In the genomic region with DNA sequence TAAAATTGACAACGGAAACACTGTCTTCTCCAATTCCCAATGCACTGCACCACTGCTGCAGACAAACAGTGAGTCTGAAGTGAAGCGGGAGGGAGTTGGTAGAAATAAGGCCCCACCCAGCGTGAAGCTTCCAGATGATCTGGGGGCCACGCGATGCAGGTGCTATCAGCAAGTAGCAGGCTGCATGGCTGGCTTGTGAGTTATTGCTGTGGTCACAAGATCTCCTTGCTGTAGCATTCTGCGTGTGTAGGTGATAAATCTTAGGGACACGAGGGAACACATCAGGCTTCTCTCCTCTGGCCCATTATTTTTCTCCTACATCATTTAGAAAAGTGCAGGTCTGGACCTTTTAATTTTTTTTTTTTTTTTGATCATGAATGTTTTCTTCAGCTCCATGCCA, we compare ENCODE assay signal across 1 cellular context.
TF ChIP-seq lines count a peak whose summit lies in the region.

No MANE protein-coding gene starts in this region.

TF ChIP-seq in GM23338, 12 proteins besides CTCF, POLR2A, EP300 and RAD21 (continued from another document):
- TF ChIP-seq, protein P1, sequence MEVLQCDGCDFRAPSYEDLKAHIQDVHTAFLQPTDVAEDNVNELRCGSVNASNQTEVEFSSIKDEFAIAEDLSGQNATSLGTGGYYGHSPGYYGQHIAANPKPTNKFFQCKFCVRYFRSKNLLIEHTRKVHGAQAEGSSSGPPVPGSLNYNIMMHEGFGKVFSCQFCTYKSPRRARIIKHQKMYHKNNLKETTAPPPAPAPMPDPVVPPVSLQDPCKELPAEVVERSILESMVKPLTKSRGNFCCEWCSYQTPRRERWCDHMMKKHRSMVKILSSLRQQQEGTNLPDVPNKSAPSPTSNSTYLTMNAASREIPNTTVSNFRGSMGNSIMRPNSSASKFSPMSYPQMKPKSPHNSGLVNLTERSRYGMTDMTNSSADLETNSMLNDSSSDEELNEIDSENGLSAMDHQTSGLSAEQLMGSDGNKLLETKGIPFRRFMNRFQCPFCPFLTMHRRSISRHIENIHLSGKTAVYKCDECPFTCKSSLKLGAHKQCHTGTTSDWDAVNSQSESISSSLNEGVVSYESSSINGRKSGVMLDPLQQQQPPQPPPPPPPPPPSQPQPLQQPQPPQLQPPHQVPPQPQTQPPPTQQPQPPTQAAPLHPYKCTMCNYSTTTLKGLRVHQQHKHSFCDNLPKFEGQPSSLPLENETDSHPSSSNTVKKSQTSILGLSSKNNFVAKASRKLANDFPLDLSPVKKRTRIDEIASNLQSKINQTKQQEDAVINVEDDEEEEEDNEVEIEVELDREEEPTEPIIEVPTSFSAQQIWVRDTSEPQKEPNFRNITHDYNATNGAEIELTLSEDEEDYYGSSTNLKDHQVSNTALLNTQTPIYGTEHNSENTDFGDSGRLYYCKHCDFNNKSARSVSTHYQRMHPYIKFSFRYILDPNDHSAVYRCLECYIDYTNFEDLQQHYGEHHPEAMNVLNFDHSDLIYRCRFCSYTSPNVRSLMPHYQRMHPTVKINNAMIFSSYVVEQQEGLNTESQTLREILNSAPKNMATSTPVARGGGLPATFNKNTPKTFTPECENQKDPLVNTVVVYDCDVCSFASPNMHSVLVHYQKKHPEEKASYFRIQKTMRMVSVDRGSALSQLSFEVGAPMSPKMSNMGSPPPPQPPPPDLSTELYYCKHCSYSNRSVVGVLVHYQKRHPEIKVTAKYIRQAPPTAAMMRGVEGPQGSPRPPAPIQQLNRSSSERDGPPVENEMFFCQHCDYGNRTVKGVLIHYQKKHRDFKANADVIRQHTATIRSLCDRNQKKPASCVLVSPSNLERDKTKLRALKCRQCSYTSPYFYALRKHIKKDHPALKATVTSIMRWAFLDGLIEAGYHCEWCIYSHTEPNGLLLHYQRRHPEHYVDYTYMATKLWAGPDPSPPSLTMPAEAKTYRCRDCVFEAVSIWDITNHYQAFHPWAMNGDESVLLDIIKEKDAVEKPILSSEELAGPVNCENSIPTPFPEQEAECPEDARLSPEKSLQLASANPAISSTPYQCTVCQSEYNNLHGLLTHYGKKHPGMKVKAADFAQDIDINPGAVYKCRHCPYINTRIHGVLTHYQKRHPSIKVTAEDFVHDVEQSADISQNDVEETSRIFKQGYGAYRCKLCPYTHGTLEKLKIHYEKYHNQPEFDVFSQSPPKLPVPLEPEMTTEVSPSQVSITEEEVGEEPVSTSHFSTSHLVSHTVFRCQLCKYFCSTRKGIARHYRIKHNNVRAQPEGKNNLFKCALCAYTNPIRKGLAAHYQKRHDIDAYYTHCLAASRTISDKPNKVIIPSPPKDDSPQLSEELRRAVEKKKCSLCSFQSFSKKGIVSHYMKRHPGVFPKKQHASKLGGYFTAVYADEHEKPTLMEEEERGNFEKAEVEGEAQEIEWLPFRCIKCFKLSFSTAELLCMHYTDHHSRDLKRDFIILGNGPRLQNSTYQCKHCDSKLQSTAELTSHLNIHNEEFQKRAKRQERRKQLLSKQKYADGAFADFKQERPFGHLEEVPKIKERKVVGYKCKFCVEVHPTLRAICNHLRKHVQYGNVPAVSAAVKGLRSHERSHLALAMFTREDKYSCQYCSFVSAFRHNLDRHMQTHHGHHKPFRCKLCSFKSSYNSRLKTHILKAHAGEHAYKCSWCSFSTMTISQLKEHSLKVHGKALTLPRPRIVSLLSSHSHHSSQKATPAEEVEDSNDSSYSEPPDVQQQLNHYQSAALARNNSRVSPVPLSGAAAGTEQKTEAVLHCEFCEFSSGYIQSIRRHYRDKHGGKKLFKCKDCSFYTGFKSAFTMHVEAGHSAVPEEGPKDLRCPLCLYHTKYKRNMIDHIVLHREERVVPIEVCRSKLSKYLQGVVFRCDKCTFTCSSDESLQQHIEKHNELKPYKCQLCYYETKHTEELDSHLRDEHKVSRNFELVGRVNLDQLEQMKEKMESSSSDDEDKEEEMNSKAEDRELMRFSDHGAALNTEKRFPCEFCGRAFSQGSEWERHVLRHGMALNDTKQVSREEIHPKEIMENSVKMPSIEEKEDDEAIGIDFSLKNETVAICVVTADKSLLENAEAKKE (CRISPR knock-in tag; IDR thresholded peaks at IDR 0.05): no peak
- TF ChIP-seq STAT1 (IDR thresholded peaks at IDR 0.05; ENCODE audit: unreplicated experiment) (no peak), ZNF114 (CRISPR knock-in tag; IDR thresholded peaks at IDR 0.05) (no peak), CREB1 (CRISPR knock-in tag; IDR thresholded peaks at IDR 0.05; ENCODE audit: low read depth) (no peak), JUNB (IDR thresholded peaks at IDR 0.05; ENCODE audit: unreplicated experiment) (no peak), NANOG (IDR thresholded peaks at IDR 0.05; ENCODE audit: borderline replicate concordance) (no peak), ZNF331 (CRISPR knock-in tag; IDR thresholded peaks at IDR 0.05; ENCODE audit: low read depth) (no peak), POLR2AphosphoS5 (IDR thresholded peaks at IDR 0.05; ENCODE audit: low read depth) (no peak)
